In genomic region chr6:126550323-126550722, GRCh38 we compare ENCODE assay signal across 24 cellular contexts.
DNase-seq lines count a peak whose midpoint lies in the region; ATAC-seq and TF ChIP-seq lines count a peak whose summit lies in the region.
"Had no signal": no experiment of that assay in that cellular context is flagged by ENCODE, and none has a peak within 500 bp of the region (broad histone marks: within the 10 kb centered on the region; RNA-seq: fewer than 3 reads in every experiment).

No MANE protein-coding gene starts in this region.

- peaks cover 30% of the 10 kb centered on the region for H3K9me3 Mint-ChIP-seq in nephron progenitor cell

- peaks cover 2% of the 10 kb centered on the region for H3K27me3 Mint-ChIP-seq in nephron progenitor cell (ENCODE audit: low read depth, poor library complexity)
- H3K27me3 Mint-ChIP-seq: activated naive CD8-positive, alpha-beta T cell; T-helper 17 cell had no signal

- ATAC-seq in HG02759 (IDR thresholded peaks at IDR 0.05; ENCODE audit: unreplicated experiment) = peak; percentile 42
- no peak for ATAC-seq in HG03045 (IDR thresholded peaks at IDR 0.05; ENCODE audit: unreplicated experiment)
- no peak for ATAC-seq in HG02981 (IDR thresholded peaks at IDR 0.05; ENCODE audit: unreplicated experiment)
- ATAC-seq: activated T-cell treated with anti-CD3 and anti-CD28 coated beads, Interleukin-2, amount 50 U/mL, for 72 hours; T-helper 17 cell had no signal

- no peak overlapping the region for H3K4me3 Mint-ChIP-seq in nephron progenitor cell
- H3K4me3 Mint-ChIP-seq: activated naive CD8-positive, alpha-beta T cell; activated T-cell treated with anti-CD3 and anti-CD28 coated beads, Interleukin-2, amount 50 U/mL, for 72 hours; brain; nephron; T-helper 17 cell had no signal

- H3K36me3 Mint-ChIP-seq in nephron progenitor cell (ENCODE audit: low read depth) = no peaks in the 10 kb centered on the region
- H3K36me3 Mint-ChIP-seq: activated naive CD8-positive, alpha-beta T cell; brain had no signal

- TF ChIP-seq CTCF in GM12874 (IDR thresholded peaks at IDR 0.05; ENCODE audit: insufficient read depth, low read depth, low read length) (0 out of 2 replicates have a peak, but pooled peaks have one; percentile 19), nephron progenitor cell (IDR thresholded peaks at IDR 0.05) (no peak)

- no peaks in the 10 kb centered on the region for H3K4me1 Mint-ChIP-seq in nephron progenitor cell
- H3K4me1 Mint-ChIP-seq: brain, T-helper 17 cell had no signal

- DNase-seq in SK-MEL-5 (ENCODE audit: low read depth, low spot score) (peak; percentile 2), nephron progenitor cell (no peak)
- DNase-seq in stimulated activated CD4-positive, alpha-beta T cell treated with anti-CD3 and anti-CD28 coated beads, Interleukin-1b, Interleukin-23, amount 100 ng/mL, for 48 hours = no peak
- DNase-seq: activated CD4-positive, CD25-positive, alpha-beta regulatory T cell; activated T-cell treated with anti-CD3 and anti-CD28 coated beads, Interleukin-2, amount 50 U/mL, for 72 hours; DMS 273 treated with DMSO at 0.1 percent for 48 hours; HCEC 1CT; hypothalamus; kidney glomerular epithelial cell; mesenchymal stem cell; MG63; NCI-H1930; NCI-H510A; SHP77 treated with DMSO at 0.1 percent for 48 hours; small intestine; stimulated activated CD4-positive, alpha-beta T cell treated with anti-CD3 and anti-CD28 coated beads, Interleukin-4, amount 100 ng/mL, for 4 hours; T-helper 17 cell had no signal

- peak overlapping the region; percentile 89 for H3K27ac Mint-ChIP-seq in nephron progenitor cell
- H3K27ac Mint-ChIP-seq: activated naive CD8-positive, alpha-beta T cell; activated T-cell treated with anti-CD3 and anti-CD28 coated beads, Interleukin-2, amount 50 U/mL, for 72 hours; brain; nephron; T-helper 17 cell had no signal

- in situ Hi-C loops in SK-MEL-5 (cut with HindIII; ENCODE audit: low pct_unique_long_range_greater_than_20kb, low sequenced_read_pairs) = no loop called here
